In the genomic region with DNA sequence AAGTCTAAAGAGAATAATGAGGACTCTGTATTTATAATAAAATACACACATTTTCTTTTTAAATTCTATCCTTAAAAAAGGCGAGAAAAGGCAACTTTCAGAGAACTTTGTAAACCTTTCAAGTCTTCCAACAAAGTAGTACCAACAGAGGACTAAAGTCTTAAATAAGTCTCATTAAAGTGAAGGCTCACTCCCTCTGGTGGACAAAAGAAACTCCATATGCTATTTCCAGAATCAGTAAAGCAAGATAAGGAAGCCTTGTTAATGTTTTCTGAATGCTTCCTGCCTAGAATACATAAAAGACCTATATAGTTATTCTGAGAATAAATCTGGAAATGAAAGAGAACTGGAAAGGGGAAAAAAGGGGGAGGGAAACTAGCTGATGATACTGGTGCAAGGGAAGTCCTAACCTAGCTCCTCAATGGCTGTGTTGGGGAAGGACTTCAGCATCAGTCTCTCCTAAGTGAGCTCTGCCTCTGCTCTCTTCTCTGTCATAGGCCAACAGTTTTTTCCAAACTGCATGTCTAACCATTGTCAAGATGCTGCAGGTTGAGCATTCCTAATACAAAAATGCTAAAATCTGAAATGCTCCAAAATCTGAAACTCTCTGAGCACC, we compare ENCODE assay signal across 8 cellular contexts. TPM values are rescaled to one million over a fixed set of nuclear protein-coding genes. Genes with fewer than 3 reads are reported as not detected.
DNase-seq lines count a peak whose midpoint lies in the region; ATAC-seq and TF ChIP-seq lines count a peak whose summit lies in the region.

No MANE protein-coding gene starts in this region.

- no peak for TF ChIP-seq POLR2A in vagina (IDR thresholded peaks at IDR 0.05)

- CTCF ChIA-PET in OCI-LY7 (lab: Charles Lee; ENCODE audit: unreplicated experiment) (no interaction called here), mammary epithelial cell (lab: Charles Lee; ENCODE audit: low non-redundant PET) (no interaction called here)

- H4K20me1 ChIP-seq in OCI-LY7 (ENCODE audit: insufficient read depth, low read length) (peaks cover 29% of the 10 kb centered on the region; the same call in 1 of the 2 replicates), mammary epithelial cell (ENCODE audit: insufficient read depth, low read length) (peaks cover 60% of the 10 kb centered on the region)

- H3K27ac ChIP-seq in OCI-LY7 (ENCODE audit: low read depth, low read length, poor library complexity, severe bottlenecking) (peak overlapping the region; percentile 4), mammary epithelial cell (ENCODE audit: insufficient read depth, low read depth, low read length) (no peak overlapping the region), liver (ENCODE audit: low read depth in 1 of 2, low read length in 2 of 2) (no peak overlapping the region), vagina (no peak overlapping the region)

- no peaks in the 10 kb centered on the region for H3K9me2 ChIP-seq in OCI-LY7 (ENCODE audit: insufficient read depth, low read length)

- H3K9ac ChIP-seq in mammary epithelial cell (ENCODE audit: insufficient read depth, low read length) (no peak overlapping the region), liver (ENCODE audit: low read depth in 1 of 2, low read length in 2 of 2) (no peak overlapping the region)

- in situ Hi-C loops in mammary epithelial cell (cut with MboI; ENCODE audit: low sequenced_read_pairs in 2 of 2), result loop anchor here in 1 of 2 donors (10.0 kb wide), 1 partner anchor 79 kb away; no protein-coding TSS in a partner anchor

- ATAC-seq in GM19452 (IDR thresholded peaks at IDR 0.05; ENCODE audit: unreplicated experiment), result peak; percentile 60
- ATAC-seq in HG03139 (IDR thresholded peaks at IDR 0.05; ENCODE audit: unreplicated experiment), result no peak

- peaks cover 98% of the 10 kb centered on the region for H3K79me2 ChIP-seq in OCI-LY7 (ENCODE audit: insufficient read depth, low read depth, low read length)
- peaks cover 98% of the 10 kb centered on the region for H3K79me2 ChIP-seq in mammary epithelial cell (ENCODE audit: insufficient read depth, low read length)

- WGBS in mammary epithelial cell (ENCODE audit: low coverage, missing lambda C conversion rate), result 94% methylated on average over 1 of the region's 1 CpG
- WGBS in liver, result 67% methylated on average over 1 of the region's 1 CpG

- BruUV-seq in OCI-LY7 (replicated peaks; lab: Mats Ljungman, UMichigan), result no TSS peak
- no TSS peak for BruUV-seq in mammary epithelial cell (replicated peaks; lab: Mats Ljungman, UMichigan)

- dilution Hi-C loops in mammary epithelial cell (cut with HindIII; ENCODE audit: low sequenced_read_pairs), result no loop called here

- TF ChIP-seq CTCF in OCI-LY7 (conservative IDR thresholded peaks at IDR 0.05; ENCODE audit: low read length), result peak; percentile 89
- peak; percentile 59 to 67 for TF ChIP-seq CTCF in mammary epithelial cell (conservative IDR thresholded peaks at IDR 0.05 in 1 of 2, IDR thresholded peaks at IDR 0.05 in 1 of 2; ENCODE audit: extremely low read depth in 1 of 2, insufficient read depth in 1 of 2, low read depth in 1 of 2, low read length in 2 of 2)
- peak; percentile 55 for TF ChIP-seq CTCF in liver (IDR thresholded peaks at IDR 0.05; ENCODE audit: low read depth, low read length, missing input control)
- peak in 2 of 3 experiments; percentile 15 to 55 for TF ChIP-seq CTCF in vagina (IDR thresholded peaks at IDR 0.05)

- POLR2A ChIA-PET in OCI-LY7 (lab: Charles Lee), result interaction anchor here (0.6 to 2.6 kb wide), 3 partner anchors 10 to 265 kb away, joined by 3 to 8 read pairs (median 3); no protein-coding TSS in a partner anchor

- peaks cover 41% of the 10 kb centered on the region for H3K4me1 ChIP-seq in OCI-LY7 (ENCODE audit: insufficient read depth, low read length, poor library complexity, severe bottlenecking)
- H3K4me1 ChIP-seq in mammary epithelial cell (ENCODE audit: insufficient read depth, low read length), result peaks cover 34% of the 10 kb centered on the region
- H3K4me1 ChIP-seq in liver (ENCODE audit: control insufficient read depth in 4 of 4, insufficient read depth in 4 of 4, low read length in 3 of 4), result peaks cover 2 to 67% (median 29%) of the 10 kb centered on the region in 4 donors
- H3K4me1 ChIP-seq in vagina, result peaks cover 29% of the 10 kb centered on the region

- peaks cover 86% of the 10 kb centered on the region for H3K36me3 ChIP-seq in OCI-LY7 (ENCODE audit: insufficient read depth, low read length)
- peaks cover 59% of the 10 kb centered on the region for H3K36me3 ChIP-seq in mammary epithelial cell (ENCODE audit: insufficient read depth, low read length)
- peaks cover 0 to 8% (median 2%) of the 10 kb centered on the region in 4 donors for H3K36me3 ChIP-seq in liver (ENCODE audit: control insufficient read depth in 4 of 4, insufficient read depth in 3 of 4, low read depth in 1 of 4, low read length in 3 of 4)
- no peaks in the 10 kb centered on the region for H3K36me3 ChIP-seq in vagina

- H3K27me3 ChIP-seq in mammary epithelial cell (ENCODE audit: insufficient read depth, low read length) (no peaks in the 10 kb centered on the region), liver (ENCODE audit: control insufficient read depth in 4 of 4, insufficient read depth in 4 of 4, low read length in 3 of 4) (no peaks in the 10 kb centered on the region), vagina (no peaks in the 10 kb centered on the region)

- no peak overlapping the region for H3K4me3 ChIP-seq in Jurkat, Clone E6-1 (ENCODE audit: low read length)
- H3K4me3 ChIP-seq in OCI-LY7 (ENCODE audit: low read depth, low read length, poor library complexity, severe bottlenecking) (no peak overlapping the region), mammary epithelial cell (replicated peaks in 1 of 3; ENCODE audit: insufficient read depth in 1 of 3, low read depth in 2 of 3, low read length in 3 of 3) (no peak overlapping the region), liver (ENCODE audit: low read depth in 1 of 3, low read length in 3 of 3) (no peak overlapping the region), vagina (no peak overlapping the region)

- intact Hi-C loops in OCI-LY7 (cut with micrococcal nuclease; ENCODE audit: unreplicated experiment) (no loop called here), mammary epithelial cell (cut with micrococcal nuclease) (loop anchor here (1.0 to 5.0 kb wide), 4 partner anchors 79 to 394 kb away; no protein-coding TSS in a partner anchor), vagina (cut with DNase I) (no loop called here)

- 0 out of 2 replicates have a peak overlapping the region, but pooled peaks have one; percentile 8 for H3K4me2 ChIP-seq in OCI-LY7 (ENCODE audit: low read length)
- no peak overlapping the region for H3K4me2 ChIP-seq in mammary epithelial cell (ENCODE audit: insufficient read depth, low read depth, low read length)

- peak; percentile 76 to 82 for TF ChIP-seq RAD21 in liver (IDR thresholded peaks at IDR 0.05)

- no peaks in the 10 kb centered on the region for H3K9me3 ChIP-seq in OCI-LY7 (ENCODE audit: low read length)
- no peaks in the 10 kb centered on the region for H3K9me3 ChIP-seq in mammary epithelial cell (replicated peaks; ENCODE audit: insufficient read depth, low read length)
- H3K9me3 ChIP-seq in liver (ENCODE audit: control insufficient read depth in 4 of 4, low read length in 3 of 4), result no peaks in the 10 kb centered on the region
- no peaks in the 10 kb centered on the region for H3K9me3 ChIP-seq in vagina

- DNase-seq in DMS53 (lab: John Stamatoyannopoulos, UW) (peak; percentile 70), OCI-LY7 (ENCODE audit: low spot score) (peak; percentile 74), mammary epithelial cell (no peak), vagina (ENCODE audit: extremely low spot score in 2 of 2) (no peak)
- DNase-seq in Jurkat, Clone E6-1 (ENCODE audit: low read depth, low spot score), result peak; percentile 79

- no peak overlapping the region for H2AFZ ChIP-seq in OCI-LY7 (ENCODE audit: low read length)
- H2AFZ ChIP-seq in mammary epithelial cell (ENCODE audit: low read depth, low read length), result no peak overlapping the region

TF ChIP-seq in liver, 16 proteins besides CTCF, POLR2A, EP300 and RAD21:
- no peak for TF ChIP-seq FOXA1 (IDR thresholded peaks at IDR 0.05)
- peak in 1 of 2 donors; percentile 19 for TF ChIP-seq HNF4A (conservative IDR thresholded peaks at IDR 0.05)

RNA-seq across cellular contexts. Expression of a gene that starts 7.2 kb away (rescaled TPM):
- 104 TPM for polyA plus RNA-seq in Jurkat, Clone E6-1 (2012; ENCODE audit: insufficient read depth, insufficient read length)
- total RNA-seq in OCI-LY7 (2014; rRNA removed; shearing (Covaris generic)), result 59.5 and 66.9 TPM in 2 replicates
- total RNA-seq in OCI-LY7 (2022), result 202 and 236 TPM in 2 replicates
- total RNA-seq in mammary epithelial cell, result 100 to 1,000 TPM in 1 of 2 donors, 10 to 100 TPM in 1; 68.8 to 218 TPM
- 148 TPM for polyA plus RNA-seq in mammary epithelial cell
- polyA minus RNA-seq in mammary epithelial cell, result 191 TPM
- total RNA-seq in liver, result 100 to 1,000 TPM; 429 to 878 TPM
- 100 to 1,000 TPM in 1 of 2 donors, 10 to 100 TPM in 1; 41.7 to 144 TPM for polyA plus RNA-seq in liver
- total RNA-seq in vagina, result 68.0 TPM

Comparison
In these comparisons a context has a peak if more than half of its experiments do, and no peak if none do; other contexts are left out.
1. DNase-seq: peak in DMS53 (single experiment), Jurkat, Clone E6-1 (single experiment) and OCI-LY7 (single experiment); none in mammary epithelial cell (single experiment) and vagina (0 of 2).
2. CTCF ChIP-seq: peak in every context shown above with its lines; median percentile 89 in OCI-LY7; 63 in mammary epithelial cell; 55 in liver; 35 in vagina.